30 cellular contexts compared by ENCODE assay signal in genomic region chr21:43363506-43364260, GRCh38.
DNase-seq lines count a peak whose midpoint lies in the region; ATAC-seq lines count a peak whose summit lies in the region.
"Had no signal": no experiment of that assay in that cellular context is flagged by ENCODE, and none has a peak within 500 bp of the region (broad histone marks: within the 10 kb centered on the region; RNA-seq: fewer than 3 reads in every experiment).

No MANE protein-coding gene starts in this region.

- no peak overlapping the region for H3K4me3 ChIP-seq in CD4-positive, CD25-positive, alpha-beta regulatory T cell (ENCODE audit: low read depth, low read length)
- H3K4me3 ChIP-seq: ascending aorta, cardiac muscle cell, ovary had no signal

- no peak for DNase-seq in CD4-positive, CD25-positive, alpha-beta regulatory T cell
- no peak for DNase-seq in activated CD8-positive, alpha-beta T cell treated with anti-CD3 and anti-CD28 coated beads, Interleukin-2, amount 10 ng/mL, durations not matched to agents 7 days and 5 days
- no peak for DNase-seq in naive thymus-derived CD8-positive, alpha-beta T cell
- DNase-seq in cerebellar nuclear complex (lab: John Stamatoyannopoulos, UW) = no peak
- DNase-seq: CD8-positive, alpha-beta T cell; cortex of kidney; DMS 273 treated with DMSO at 0.1 percent for 48 hours; endodermal cell; foreskin fibroblast; GOT3; head of caudate nucleus; HFFc6; kidney; midbrain; NCI-H1417; NCI-H2081; NCI-H345; NCI-H774; substantia nigra had no signal

- no peaks in the 10 kb centered on the region for H3K27me3 Mint-ChIP-seq in CD4-positive, CD25-positive, alpha-beta regulatory T cell
- peaks cover 3% of the 10 kb centered on the region for H3K27me3 Mint-ChIP-seq in IgD-negative memory B cell
- peaks cover 2% of the 10 kb centered on the region for H3K27me3 Mint-ChIP-seq in activated CD8-positive, alpha-beta T cell treated with anti-CD3 and anti-CD28 coated beads, Interleukin-2, amount 10 ng/mL, durations not matched to agents 7 days and 5 days (ENCODE audit: low read depth)
- peaks cover 0 to 2% (median 0%) of the 10 kb centered on the region in 5 donors for H3K27me3 Mint-ChIP-seq in naive thymus-derived CD8-positive, alpha-beta T cell
- H3K27me3 Mint-ChIP-seq: activated naive CD4-positive, alpha-beta T cell treated with anti-CD3 and anti-CD28 coated beads, Interleukin-2, amount 50 U/mL, for 24 hours had no signal

- no peaks in the 10 kb centered on the region for H3K36me3 Mint-ChIP-seq in CD4-positive, CD25-positive, alpha-beta regulatory T cell
- no peaks in the 10 kb centered on the region for H3K36me3 Mint-ChIP-seq in IgD-negative memory B cell
- H3K36me3 Mint-ChIP-seq in activated CD8-positive, alpha-beta T cell treated with anti-CD3 and anti-CD28 coated beads, Interleukin-2, amount 10 ng/mL, durations not matched to agents 7 days and 5 days (ENCODE audit: low read depth) = peaks cover 6% of the 10 kb centered on the region
- H3K36me3 Mint-ChIP-seq in naive thymus-derived CD8-positive, alpha-beta T cell = no peaks in the 10 kb centered on the region
- H3K36me3 Mint-ChIP-seq: activated naive CD4-positive, alpha-beta T cell treated with anti-CD3 and anti-CD28 coated beads, Interleukin-2, amount 50 U/mL, for 24 hours; CD8-positive, alpha-beta T cell had no signal

- POLR2A ChIA-PET in activated CD8-positive, alpha-beta T cell treated with anti-CD3 and anti-CD28 coated beads, Interleukin-2, amount 10 ng/mL, durations not matched to agents 7 days and 5 days (lab: Charles Lee) = no interaction called here
- POLR2A ChIA-PET in naive thymus-derived CD8-positive, alpha-beta T cell (lab: Charles Lee) = no interaction called here

- CTCF ChIA-PET in activated CD8-positive, alpha-beta T cell treated with anti-CD3 and anti-CD28 coated beads, Interleukin-2, amount 10 ng/mL, durations not matched to agents 7 days and 5 days (lab: Charles Lee) = no interaction called here

- H3K27ac ChIP-seq in CD4-positive, CD25-positive, alpha-beta regulatory T cell (ENCODE audit: insufficient read depth, low read length, poor library complexity, severe bottlenecking) = peak overlapping the region; percentile 5
- H3K27ac ChIP-seq: ascending aorta, cardiac muscle cell, HL-60 had no signal

- H3K9me3 ChIP-seq in CD4-positive, CD25-positive, alpha-beta regulatory T cell (ENCODE audit: control insufficient read depth in 2 of 2, low read length in 2 of 2) = no peaks in the 10 kb centered on the region
- H3K9me3 ChIP-seq: ascending aorta, ovary had no signal

- H3K4me1 Mint-ChIP-seq in CD4-positive, CD25-positive, alpha-beta regulatory T cell = peaks cover 0 to 22% (median 17%) of the 10 kb centered on the region in 4 donors
- H3K4me1 Mint-ChIP-seq in IgD-negative memory B cell = peaks cover 18 to 35% (median 26%) of the 10 kb centered on the region in 3 donors
- peaks cover 44% of the 10 kb centered on the region for H3K4me1 Mint-ChIP-seq in activated CD8-positive, alpha-beta T cell treated with anti-CD3 and anti-CD28 coated beads, Interleukin-2, amount 10 ng/mL, durations not matched to agents 7 days and 5 days (ENCODE audit: low read depth)
- peaks cover 16 to 29% (median 23%) of the 10 kb centered on the region in 4 donors for H3K4me1 Mint-ChIP-seq in naive thymus-derived CD8-positive, alpha-beta T cell
- H3K4me1 Mint-ChIP-seq: endodermal cell had no signal

- H3K4me1 ChIP-seq in CD4-positive, CD25-positive, alpha-beta regulatory T cell (ENCODE audit: control insufficient read depth, insufficient read depth, low read length, poor library complexity, severe bottlenecking) = peaks cover 23% of the 10 kb centered on the region
- H3K4me1 ChIP-seq: ascending aorta had no signal

- H3K9me3 Mint-ChIP-seq in CD4-positive, CD25-positive, alpha-beta regulatory T cell = no peaks in the 10 kb centered on the region
- no peaks in the 10 kb centered on the region for H3K9me3 Mint-ChIP-seq in IgD-negative memory B cell
- H3K9me3 Mint-ChIP-seq in activated CD8-positive, alpha-beta T cell treated with anti-CD3 and anti-CD28 coated beads, Interleukin-2, amount 10 ng/mL, durations not matched to agents 7 days and 5 days (ENCODE audit: insufficient read depth) = no peaks in the 10 kb centered on the region
- H3K9me3 Mint-ChIP-seq in naive thymus-derived CD8-positive, alpha-beta T cell = no peaks in the 10 kb centered on the region
- H3K9me3 Mint-ChIP-seq: activated naive CD4-positive, alpha-beta T cell treated with anti-CD3 and anti-CD28 coated beads, Interleukin-2, amount 50 U/mL, for 24 hours; CD8-positive, alpha-beta T cell; endodermal cell; HFFc6; nephron progenitor cell; T-helper 1 cell treated with Interleukin-12 subunit alpha and Interleukin-12 subunit beta and Interleukin-4 antibody, amounts not matched to agents 30 μg/mL and 1 μg/mL, for 36 hours had no signal

- H3K4me3 Mint-ChIP-seq in CD4-positive, CD25-positive, alpha-beta regulatory T cell = no peak overlapping the region
- peak overlapping the region in 2 of 4 donors; percentile 91 to 98 for H3K4me3 Mint-ChIP-seq in IgD-negative memory B cell
- H3K4me3 Mint-ChIP-seq in activated CD8-positive, alpha-beta T cell treated with anti-CD3 and anti-CD28 coated beads, Interleukin-2, amount 10 ng/mL, durations not matched to agents 7 days and 5 days = no peak overlapping the region
- H3K4me3 Mint-ChIP-seq in naive thymus-derived CD8-positive, alpha-beta T cell = peak overlapping the region in 1 of 10 donors; percentile 75
- H3K4me3 Mint-ChIP-seq: endodermal cell had no signal

- no peaks in the 10 kb centered on the region for H3K27me3 ChIP-seq in CD4-positive, CD25-positive, alpha-beta regulatory T cell (ENCODE audit: control insufficient read depth, insufficient read depth, low read length)
- H3K27me3 ChIP-seq: ascending aorta, cardiac muscle cell, ovary had no signal

- no peak for ATAC-seq in CD4-positive, CD25-positive, alpha-beta regulatory T cell (ENCODE audit: low read depth in 2 of 2)
- ATAC-seq in activated CD8-positive, alpha-beta T cell treated with anti-CD3 and anti-CD28 coated beads, Interleukin-2, amount 10 ng/mL, durations not matched to agents 7 days and 5 days = no peak
- no peak for ATAC-seq in naive thymus-derived CD8-positive, alpha-beta T cell
- ATAC-seq in GM19395 (IDR thresholded peaks at IDR 0.05; ENCODE audit: unreplicated experiment) = no peak
- no peak for ATAC-seq in HG02884 (IDR thresholded peaks at IDR 0.05; ENCODE audit: unreplicated experiment)
- ATAC-seq: CD8-positive, alpha-beta T cell; esophagus mucosa had no signal

- no peaks in the 10 kb centered on the region for H3K36me3 ChIP-seq in CD4-positive, CD25-positive, alpha-beta regulatory T cell (ENCODE audit: control insufficient read depth, insufficient read depth, low read length)
- H3K36me3 ChIP-seq: ascending aorta, cardiac muscle cell, ovary had no signal

- peak overlapping the region in 2 of 3 donors; percentile 71 to 99 for H3K27ac Mint-ChIP-seq in CD4-positive, CD25-positive, alpha-beta regulatory T cell
- peak overlapping the region; percentile 96 to 100 (median 99) for H3K27ac Mint-ChIP-seq in IgD-negative memory B cell
- H3K27ac Mint-ChIP-seq in activated CD8-positive, alpha-beta T cell treated with anti-CD3 and anti-CD28 coated beads, Interleukin-2, amount 10 ng/mL, durations not matched to agents 7 days and 5 days = peak overlapping the region; percentile 15
- peak overlapping the region in 9 of 10 donors; percentile 83 to 99 (median 98) for H3K27ac Mint-ChIP-seq in naive thymus-derived CD8-positive, alpha-beta T cell
- H3K27ac Mint-ChIP-seq: endodermal cell, nephron progenitor cell had no signal

Comparison
In these comparisons a context has a peak if more than half of its experiments do, and no peak if none do; other contexts are left out.
1. H3K27ac Mint-ChIP-seq: peak in every context shown above with its lines; median percentile 99 in IgD-negative memory B cell; 98 in naive thymus-derived CD8-positive, alpha-beta T cell; 85 in CD4-positive, CD25-positive, alpha-beta regulatory T cell; 15 in activated CD8-positive, alpha-beta T cell treated with anti-CD3 and anti-CD28 coated beads, Interleukin-2, amount 10 ng/mL, durations not matched to agents 7 days and 5 days.